Comparison of ENCODE assay signal across 21 cellular contexts in genomic region chr12:108157856-108158255, GRCh38. TPM values are rescaled to one million over a fixed set of nuclear protein-coding genes. Genes with fewer than 3 reads are reported as not detected.
DNase-seq lines count a peak whose midpoint lies in the region; ATAC-seq and TF ChIP-seq lines count a peak whose summit lies in the region.
"Had no signal": no experiment of that assay in that cellular context is flagged by ENCODE, and none has a peak within 500 bp of the region (broad histone marks: within the 10 kb centered on the region; RNA-seq: fewer than 3 reads in every experiment).

No MANE protein-coding gene starts in this region.

- DNase-seq in Right ventricle myocardium superior = no peak
- DNase-seq in cardiac septum (ENCODE audit: low spot score) = no peak
- DNase-seq in ascending aorta (ENCODE audit: low spot score in 2 of 2) = no peak
- DNase-seq in testis = peak; percentile 21
- no peak for DNase-seq in nephron progenitor cell
- no peak for DNase-seq in pons (ENCODE audit: low spot score)
- DNase-seq: 8988T; ACHN; AML-193; C1 segment of cervical spinal cord; Calu3; CD4-positive, alpha-beta memory T cell; COR-L47; DMS53; DMS79 treated with DMSO at 0.1 percent for 48 hours; GF-D8; GM23248; H7; HCEC 1CT had no signal

- peaks cover 8% of the 10 kb centered on the region for H3K4me1 Mint-ChIP-seq in nephron progenitor cell
- H3K4me1 Mint-ChIP-seq: CD4-positive, alpha-beta memory T cell had no signal

- no peak overlapping the region for H3K27ac Mint-ChIP-seq in nephron progenitor cell
- H3K27ac Mint-ChIP-seq: CD4-positive, alpha-beta memory T cell had no signal

- no peaks in the 10 kb centered on the region for H3K9me3 ChIP-seq in ascending aorta
- no peaks in the 10 kb centered on the region for H3K9me3 ChIP-seq in testis
- H3K9me3 ChIP-seq: A549 had no signal

- intact Hi-C loops in Right ventricle myocardium superior (cut with DNase I) (no loop called here), cardiac septum (cut with DNase I) (no loop called here), ascending aorta (cut with DNase I) (no loop called here), testis (cut with DNase I; ENCODE audit: low total_unique reads) (no loop called here)

- no peaks in the 10 kb centered on the region for H3K36me3 ChIP-seq in ascending aorta
- H3K36me3 ChIP-seq in testis (ENCODE audit: low read depth, missing control alignments) = no peaks in the 10 kb centered on the region

- H3K4me3 Mint-ChIP-seq in nephron progenitor cell = no peak overlapping the region
- H3K4me3 Mint-ChIP-seq: CD4-positive, alpha-beta memory T cell had no signal

- no peak overlapping the region for H3K4me3 ChIP-seq in ascending aorta
- H3K4me3 ChIP-seq in testis = no peak overlapping the region
- H3K4me3 ChIP-seq: A549, GM23248 had no signal

- H3K27me3 ChIP-seq in ascending aorta (no peaks in the 10 kb centered on the region), testis (no peaks in the 10 kb centered on the region)

- H3K4me1 ChIP-seq in ascending aorta = peaks cover 2 to 15% of the 10 kb centered on the region in 2 donors
- H3K4me1 ChIP-seq in testis = peaks cover 9% of the 10 kb centered on the region
- H3K4me1 ChIP-seq: A549 had no signal

- H3K9me3 Mint-ChIP-seq in nephron progenitor cell = no peaks in the 10 kb centered on the region

- peaks cover 34% of the 10 kb centered on the region for H3K27me3 Mint-ChIP-seq in nephron progenitor cell (ENCODE audit: low read depth, poor library complexity)

- 27 to 32% methylated on average over 3 to 4 of the region's 4 CpGs for WGBS in testis, 2 donors

- no peaks in the 10 kb centered on the region for H3K36me3 Mint-ChIP-seq in nephron progenitor cell (ENCODE audit: low read depth)
- H3K36me3 Mint-ChIP-seq: CD4-positive, alpha-beta memory T cell had no signal

- peak; percentile 73 for ATAC-seq in Right ventricle myocardium superior (ENCODE audit: poor library complexity)
- ATAC-seq: A549 had no signal

- TF ChIP-seq CTCF in ascending aorta (IDR thresholded peaks at IDR 0.05) (no peak), testis (IDR thresholded peaks at IDR 0.05) (no peak), nephron progenitor cell (IDR thresholded peaks at IDR 0.05) (no peak)

- no peak for TF ChIP-seq POLR2A in testis (IDR thresholded peaks at IDR 0.05)

- H3K27ac ChIP-seq in ascending aorta = peak overlapping the region; percentile 62 to 68
- no peak overlapping the region for H3K27ac ChIP-seq in testis
- H3K27ac ChIP-seq: A549, GM23248 had no signal

RNA-seq across cellular contexts. Expression of gene WSCD2, which starts 28.8 kb away (rescaled TPM):
- total RNA-seq in Right ventricle myocardium superior = 0.97 TPM
- 0.40 TPM for total RNA-seq in cardiac septum
- total RNA-seq in ascending aorta = 3.5 TPM
- total RNA-seq in testis = 1 to 10 TPM in 1 of 2 donors, under 1 TPM in 1; 0.50 to 1.7 TPM
- polyA plus RNA-seq in testis (ENCODE audit: insufficient read depth, low read depth, low replicate concordance) = 0.94 TPM
- total RNA-seq: Calu3; CD4-positive, alpha-beta memory T cell; GM23248 had no signal
- polyA plus RNA-seq: A549; BJ; CD4-positive, alpha-beta memory T cell; GM23248 had no signal

Comparison
In these comparisons a context has a peak if more than half of its experiments do, and no peak if none do; other contexts are left out.
1. H3K27ac ChIP-seq: peak in ascending aorta (2 of 2); none in testis (0 of 2).